ENCODE assay signal across 10 cellular contexts in genomic region chr12:98939350-98939749, GRCh38.
DNase-seq lines count a peak whose midpoint lies in the region; ATAC-seq and TF ChIP-seq lines count a peak whose summit lies in the region.
"Had no signal": no experiment of that assay in that cellular context is flagged by ENCODE, and none has a peak within 500 bp of the region (broad histone marks: within the 10 kb centered on the region; RNA-seq: fewer than 3 reads in every experiment).

No MANE protein-coding gene starts in this region.

- peaks cover 6% of the 10 kb centered on the region for H3K36me3 Mint-ChIP-seq in MCF 10A (ENCODE audit: insufficient read depth, unreplicated experiment)

- no TSS peak for BruUV-seq in MCF 10A (replicated peaks; lab: Mats Ljungman, UMichigan)

- H3K4me3 ChIP-seq in breast epithelium (no peak overlapping the region), foreskin fibroblast (ENCODE audit: low read depth in 1 of 2, low read length in 2 of 2) (no peak overlapping the region)

- H3K4me3 Mint-ChIP-seq in MCF 10A (ENCODE audit: unreplicated experiment): no peak overlapping the region

- POLR2A ChIA-PET in MCF 10A (lab: Yijun Ruan, JAX): no interaction called here

- H3K36me3 ChIP-seq in breast epithelium: no peaks in the 10 kb centered on the region

- no peaks in the 10 kb centered on the region for H3K27me3 Mint-ChIP-seq in MCF 10A (ENCODE audit: insufficient read depth, unreplicated experiment)

- no peak overlapping the region for H3K27ac ChIP-seq in breast epithelium
- no peak overlapping the region for H3K27ac ChIP-seq in substantia nigra (ENCODE audit: low read depth, low read length, poor library complexity, severe bottlenecking)

- H3K4me1 ChIP-seq in breast epithelium: no peaks in the 10 kb centered on the region

- no peaks in the 10 kb centered on the region for H3K4me1 Mint-ChIP-seq in MCF 10A (ENCODE audit: insufficient read depth, unreplicated experiment)

- H3K27me3 ChIP-seq in breast epithelium: no peaks in the 10 kb centered on the region

- TF ChIP-seq CTCF in MCF 10A (IDR thresholded peaks at IDR 0.05; ENCODE audit: unreplicated experiment) (peak; percentile 38), breast epithelium (IDR thresholded peaks at IDR 0.05) (no peak), foreskin fibroblast (IDR thresholded peaks at IDR 0.05; ENCODE audit: low read depth, low read length) (peak; percentile 52), GM20000 (IDR thresholded peaks at IDR 0.05; ENCODE audit: extremely low read depth, missing control alignments) (no peak)

- no peaks in the 10 kb centered on the region for H3K9me3 Mint-ChIP-seq in MCF 10A (ENCODE audit: unreplicated experiment)

- no peak overlapping the region for H3K27ac Mint-ChIP-seq in MCF 10A (ENCODE audit: low read depth, unreplicated experiment)

- CTCF ChIA-PET in MCF 10A (lab: Yijun Ruan, JAX): interaction anchor here (0.7 to 2.9 kb wide), 4 partner anchors 14 to 1662 kb away, joined by 3 to 13 read pairs (median 5); no protein-coding TSS in a partner anchor

- ATAC-seq in GM18519 (IDR thresholded peaks at IDR 0.05; ENCODE audit: low FRiP score, unreplicated experiment): no peak

- intact Hi-C loops in MCF 10A (cut with micrococcal nuclease) (loop anchor here (1.0 to 10.0 kb wide), 2 partner anchors 215 to 240 kb away; no protein-coding TSS in a partner anchor), breast epithelium (cut with DNase I; ENCODE audit: low total_unique reads) (no loop called here)

- DNase-seq in MCF 10A (ENCODE audit: unreplicated experiment): peak; percentile 42
- no peak for DNase-seq in breast epithelium (ENCODE audit: low spot score in 2 of 2)
- DNase-seq in RKO (ENCODE audit: low spot score): peak; percentile 57
- peak in 1 of 2 donors; percentile 8 for DNase-seq in foreskin fibroblast
- peak in 30 of 49 donors; percentile 0 to 56 (median 9) for DNase-seq in substantia nigra (lab: John Stamatoyannopoulos, UW)
- no peak for DNase-seq in stimulated activated CD4-positive, alpha-beta T cell treated with anti-CD3 and anti-CD28 coated beads, Interleukin-2, amount 100 ng/mL, for 48 hours
- no peak for DNase-seq in GM20000 (ENCODE audit: low spot score)
- DNase-seq: NCI-H345; stimulated activated CD4-positive, alpha-beta T cell treated with anti-CD3 and anti-CD28 coated beads, Interleukin-4, amount 100 ng/mL, for 1 hour had no signal

- H3K9me3 ChIP-seq in breast epithelium: peaks cover 0 to 6% of the 10 kb centered on the region in 2 donors

- TF ChIP-seq POLR2A in breast epithelium (IDR thresholded peaks at IDR 0.05): no peak

Comparison
In these comparisons a context has a peak if more than half of its experiments do, and no peak if none do; other contexts are left out.
1. DNase-seq: peak in MCF 10A (single experiment), RKO (single experiment) and substantia nigra (30 of 49); none in breast epithelium (0 of 2), stimulated activated CD4-positive, alpha-beta T cell treated with anti-CD3 and anti-CD28 coated beads, Interleukin-2, amount 100 ng/mL, for 48 hours (0 of 2) and GM20000 (single experiment).
2. CTCF ChIP-seq: peak in MCF 10A (single experiment) and foreskin fibroblast (single experiment); none in breast epithelium (0 of 3) and GM20000 (single experiment).